ENCODE assay signal across 15 cellular contexts in genomic region chr2:119426396-119426675, GRCh38. TPM values are rescaled to one million over a fixed set of nuclear protein-coding genes. Genes with fewer than 3 reads are reported as not detected.
"Had no signal": no experiment of that assay in that cellular context is flagged by ENCODE, and none has a peak within 500 bp of the region (broad histone marks: within the 10 kb centered on the region; RNA-seq: fewer than 3 reads in every experiment).

No MANE protein-coding gene starts in this region.

- H3K27me3 ChIP-seq: ascending aorta, right atrium auricular region, suprapubic skin had no signal

- H3K4me1 Mint-ChIP-seq: activated CD4-positive, alpha-beta T cell treated with anti-CD3 and anti-CD28 coated beads for 36 hours had no signal

- H3K9me3 ChIP-seq: ascending aorta, right atrium auricular region, SJCRH30, suprapubic skin had no signal

- ATAC-seq: activated CD4-positive, alpha-beta T cell treated with anti-CD3 and anti-CD28 coated beads for 36 hours; activated naive CD8-positive, alpha-beta T cell treated with anti-CD3 and anti-CD28 coated beads, Interleukin-2, amount 50 U/mL, for 24 hours had no signal

- H3K4me3 ChIP-seq: ascending aorta, right atrium auricular region, SJCRH30, suprapubic skin had no signal

- H3K36me3 ChIP-seq: ascending aorta, right atrium auricular region, SJCRH30, suprapubic skin had no signal

- H3K27ac ChIP-seq: ascending aorta, right atrium auricular region, SJCRH30, suprapubic skin had no signal

- FAIRE-seq: bronchial epithelial cell had no signal

- DNase-seq: activated CD4-positive, alpha-beta T cell treated with anti-CD3 and anti-CD28 coated beads for 36 hours; activated naive CD4-positive, alpha-beta T cell treated with Interleukin-2 at 50 U/mL for 16 hours; activated naive CD8-positive, alpha-beta T cell treated with anti-CD3 and anti-CD28 coated beads, Interleukin-2, amount 50 U/mL, for 24 hours; effector CD4-positive, alpha-beta T cell; foreskin melanocyte; head of caudate nucleus; posterior cingulate gyrus; SJCRH30; stimulated activated CD4-positive, alpha-beta T cell treated with anti-CD3 and anti-CD28 coated beads, Interleukin-12 subunit alpha, Interleukin-12 subunit beta, amount 100 ng/mL, for 4 hours; stimulated activated naive CD4-positive, alpha-beta T cell; T-helper 9 cell had no signal

- H3K4me1 ChIP-seq: ascending aorta had no signal

- H3K27ac Mint-ChIP-seq: activated CD4-positive, alpha-beta T cell treated with anti-CD3 and anti-CD28 coated beads for 36 hours; activated naive CD8-positive, alpha-beta T cell treated with anti-CD3 and anti-CD28 coated beads, Interleukin-2, amount 50 U/mL, for 24 hours had no signal

- H3K4me3 Mint-ChIP-seq: activated CD4-positive, alpha-beta T cell treated with anti-CD3 and anti-CD28 coated beads for 36 hours; activated naive CD8-positive, alpha-beta T cell treated with anti-CD3 and anti-CD28 coated beads, Interleukin-2, amount 50 U/mL, for 24 hours had no signal

RNA-seq across cellular contexts. Expression of gene TMEM37, which starts 5.3 kb away (rescaled TPM):
- total RNA-seq: activated CD4-positive, alpha-beta T cell treated with anti-CD3 and anti-CD28 coated beads for 36 hours; bronchial epithelial cell had no signal

RNA-seq across cellular contexts. Expression of gene C2orf76, which starts 59.7 kb away (rescaled TPM):
- total RNA-seq: ascending aorta had no signal
